ENCODE assay signal across 28 cellular contexts in the genomic region with DNA sequence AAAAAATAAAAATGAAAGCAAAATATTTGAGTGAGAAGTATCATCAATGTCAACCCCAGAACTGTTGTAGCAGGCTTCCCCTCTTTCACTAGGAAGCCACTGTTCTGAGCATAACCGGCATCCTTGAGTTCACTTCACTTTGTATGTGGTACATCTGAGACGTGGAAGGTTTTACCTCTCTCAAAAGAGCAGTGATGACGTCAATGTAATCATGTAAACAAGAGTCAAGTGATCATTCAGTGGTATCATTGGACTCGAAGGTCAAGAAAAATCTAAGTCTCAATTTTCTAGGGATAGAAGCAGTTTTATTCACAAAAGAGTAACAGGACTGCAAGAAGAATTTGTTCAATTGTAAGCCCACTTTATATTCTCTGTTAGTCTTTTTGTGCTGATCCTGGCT.
"Had no signal": no experiment of that assay in that cellular context is flagged by ENCODE, and none has a peak within 500 bp of the region (broad histone marks: within the 10 kb centered on the region; RNA-seq: fewer than 3 reads in every experiment).

No MANE protein-coding gene starts in this region.

- H3K27me3 ChIP-seq: ovary, testis, tibial artery, uterus had no signal

- H3K27ac ChIP-seq: neural progenitor cell, ovary, parathyroid adenoma, psoas muscle, skin epidermis, spleen, suprapubic skin, testis, tibial artery, transverse colon, uterus had no signal

- DNase-seq: naive thymus-derived CD4-positive, alpha-beta T cell; natural killer cell; occipital lobe; ovary; posterior cingulate gyrus; psoas muscle; right cardiac atrium; spleen; stimulated activated CD4-positive, alpha-beta T cell treated with anti-CD3 and anti-CD28 coated beads, Interleukin-12 subunit alpha, Interleukin-12 subunit beta, amount 100 ng/mL, for 4 hours; stimulated activated CD4-positive, alpha-beta T cell treated with anti-CD3 and anti-CD28 coated beads, Interleukin-1b, Interleukin-23, amount 100 ng/mL, for 48 hours; stimulated activated CD4-positive, alpha-beta T cell treated with anti-CD3 and anti-CD28 coated beads, Interleukin-4, amount 100 ng/mL, for 1 hour; stimulated activated CD4-positive, alpha-beta T cell treated with anti-CD3 and anti-CD28 coated beads, Interleukin-4, amount 100 ng/mL, for 4 hours; stimulated activated CD8-positive, alpha-beta memory T cell treated with anti-CD3 and anti-CD28 coated beads, Interleukin-4, amount 100 ng/mL, for 48 hours; stimulated activated naive CD4-positive, alpha-beta T cell; stimulated activated naive CD8-positive, alpha-beta T cell treated with anti-CD3 and anti-CD28 coated beads, Interleukin-15, amount 100 ng/mL, for 72 hours; stimulated activated naive CD8-positive, alpha-beta T cell treated with anti-CD3 and anti-CD28 coated beads, Interleukin-15, Interleukin-2, amounts not matched to agents 100 U/mL and 50 U/mL, for 24 hours; substantia nigra; testis; tibial artery; transverse colon; uterus had no signal

- H3K4me1 ChIP-seq: neural progenitor cell, parathyroid adenoma, psoas muscle, uterus had no signal

- H3K79me2 ChIP-seq: parathyroid adenoma had no signal

- H3K4me3 ChIP-seq: neural progenitor cell, ovary, psoas muscle, skin epidermis, smooth muscle cell, spleen, suprapubic skin, testis, tibial artery, transverse colon, uterus had no signal

- H3K36me3 ChIP-seq: neural progenitor cell, ovary, spleen, suprapubic skin, tibial artery, transverse colon, uterus had no signal

- H2AFZ ChIP-seq: neural progenitor cell, parathyroid adenoma had no signal

- H3K4me2 ChIP-seq: neural progenitor cell, smooth muscle cell had no signal

- H3K9me3 ChIP-seq: ovary, psoas muscle, spleen, suprapubic skin, testis, tibial artery, transverse colon, uterus had no signal

- ATAC-seq: naive thymus-derived CD4-positive, alpha-beta T cell; natural killer cell; psoas muscle; right cardiac atrium; sciatic nerve; stimulated activated memory B cell treated with anti-CD40 and anti-IgM and Interleukin-4, amounts not matched to agents 10 μg/mL and 1 μg/mL and 100 μg/mL, for 72 hours; stimulated activated naive CD8-positive, alpha-beta T cell treated with anti-CD3 and anti-CD28 coated beads, Interleukin-15, amount 100 ng/mL, for 72 hours; stimulated activated naive CD8-positive, alpha-beta T cell treated with anti-CD3 and anti-CD28 coated beads, Interleukin-15, Interleukin-2, amounts not matched to agents 100 U/mL and 50 U/mL, for 24 hours had no signal

- H3K9ac ChIP-seq: neural progenitor cell, parathyroid adenoma had no signal
